Comparison of ENCODE assay signal across 15 cellular contexts in genomic region chr3:12420393-12420792, GRCh38.
DNase-seq lines count a peak whose midpoint lies in the region; ATAC-seq lines count a peak whose summit lies in the region.
"Had no signal": no experiment of that assay in that cellular context is flagged by ENCODE, and none has a peak within 500 bp of the region (broad histone marks: within the 10 kb centered on the region; RNA-seq: fewer than 3 reads in every experiment).

No MANE protein-coding gene starts in this region.

- peaks cover 10% of the 10 kb centered on the region for H3K4me1 Mint-ChIP-seq in stimulated activated naive CD8-positive, alpha-beta T cell treated with anti-CD3 and anti-CD28 coated beads, Interleukin-15, amount 100 ng/mL, for 72 hours
- peaks cover 29% of the 10 kb centered on the region for H3K4me1 Mint-ChIP-seq in activated T-cell treated with anti-CD3 and anti-CD28 coated beads, Interleukin-2, amount 50 U/mL, for 72 hours (ENCODE audit: low read depth)
- H3K4me1 Mint-ChIP-seq: CD8-positive, alpha-beta memory T cell; neural crest cell had no signal

- peak; percentile 56 for ATAC-seq in stimulated activated naive CD8-positive, alpha-beta T cell treated with anti-CD3 and anti-CD28 coated beads, Interleukin-15, Interleukin-2, amounts not matched to agents 100 U/mL and 50 U/mL, for 24 hours
- ATAC-seq in stimulated activated naive CD8-positive, alpha-beta T cell treated with anti-CD3 and anti-CD28 coated beads, Interleukin-15, amount 100 ng/mL, for 72 hours: no peak
- ATAC-seq in activated T-cell treated with anti-CD3 and anti-CD28 coated beads, Interleukin-2, amount 50 U/mL, for 72 hours (replicated peaks in 1 of 2): peak; percentile 27 to 33
- ATAC-seq: heart right ventricle had no signal

- no peaks in the 10 kb centered on the region for H3K36me3 Mint-ChIP-seq in activated T-cell treated with anti-CD3 and anti-CD28 coated beads, Interleukin-2, amount 50 U/mL, for 72 hours (ENCODE audit: insufficient read depth in 2 of 2)
- H3K36me3 Mint-ChIP-seq: CD8-positive, alpha-beta memory T cell had no signal

- H3K27ac Mint-ChIP-seq in stimulated activated naive CD8-positive, alpha-beta T cell treated with anti-CD3 and anti-CD28 coated beads, Interleukin-15, amount 100 ng/mL, for 72 hours: no peak overlapping the region
- H3K27ac Mint-ChIP-seq in activated T-cell treated with anti-CD3 and anti-CD28 coated beads, Interleukin-2, amount 50 U/mL, for 72 hours: no peak overlapping the region
- H3K27ac Mint-ChIP-seq: CD8-positive, alpha-beta memory T cell had no signal

- DNase-seq in stimulated activated naive CD8-positive, alpha-beta T cell treated with anti-CD3 and anti-CD28 coated beads, Interleukin-15, Interleukin-2, amounts not matched to agents 100 U/mL and 50 U/mL, for 24 hours: peak; percentile 32
- DNase-seq in stimulated activated naive CD8-positive, alpha-beta T cell treated with anti-CD3 and anti-CD28 coated beads, Interleukin-15, amount 100 ng/mL, for 72 hours: no peak
- DNase-seq in activated T-cell treated with anti-CD3 and anti-CD28 coated beads, Interleukin-2, amount 50 U/mL, for 72 hours: peak; percentile 9
- peak; percentile 31 to 47 for DNase-seq in stimulated activated CD4-positive, alpha-beta T cell treated with anti-CD3 and anti-CD28 coated beads, Interleukin-15, amount 100 ng/mL, for 48 hours (ENCODE audit: low read depth in 2 of 2)
- no peak for DNase-seq in AML-193 (lab: John Stamatoyannopoulos, UW)
- no peak for DNase-seq in globus pallidus (ENCODE audit: low spot score)
- DNase-seq in cerebellar cortex (ENCODE audit: low spot score): no peak
- DNase-seq: activated CD4-positive, alpha-beta T cell treated with anti-CD3 and anti-CD28 coated beads, Interleukin-2, amount 50 U/mL, for 1 hour; CD8-positive, alpha-beta memory T cell; DMS53; heart right ventricle; left ventricle myocardium inferior; NCI-H1105 treated with DMSO at 0.1 percent for 48 hours; stimulated activated naive CD4-positive, alpha-beta T cell treated with Interleukin-2 at 50 U/mL for 16 hours had no signal

- H3K27me3 Mint-ChIP-seq in stimulated activated naive CD8-positive, alpha-beta T cell treated with anti-CD3 and anti-CD28 coated beads, Interleukin-15, amount 100 ng/mL, for 72 hours: peaks cover 13% of the 10 kb centered on the region
- H3K27me3 Mint-ChIP-seq in activated T-cell treated with anti-CD3 and anti-CD28 coated beads, Interleukin-2, amount 50 U/mL, for 72 hours (ENCODE audit: low read depth): peaks cover 13% of the 10 kb centered on the region

- H3K4me3 Mint-ChIP-seq in stimulated activated naive CD8-positive, alpha-beta T cell treated with anti-CD3 and anti-CD28 coated beads, Interleukin-15, amount 100 ng/mL, for 72 hours: no peak overlapping the region
- H3K4me3 Mint-ChIP-seq in activated T-cell treated with anti-CD3 and anti-CD28 coated beads, Interleukin-2, amount 50 U/mL, for 72 hours: peak overlapping the region; percentile 5 to 6
- H3K4me3 Mint-ChIP-seq: CD8-positive, alpha-beta memory T cell; neural crest cell had no signal

- H3K9me3 Mint-ChIP-seq in stimulated activated naive CD8-positive, alpha-beta T cell treated with anti-CD3 and anti-CD28 coated beads, Interleukin-15, amount 100 ng/mL, for 72 hours: no peaks in the 10 kb centered on the region
- no peaks in the 10 kb centered on the region for H3K9me3 Mint-ChIP-seq in activated T-cell treated with anti-CD3 and anti-CD28 coated beads, Interleukin-2, amount 50 U/mL, for 72 hours
- H3K9me3 Mint-ChIP-seq: CD8-positive, alpha-beta memory T cell; neural crest cell had no signal

Comparison
In these comparisons a context has a peak if more than half of its experiments do, and no peak if none do; other contexts are left out.
1. DNase-seq: peak in stimulated activated naive CD8-positive, alpha-beta T cell treated with anti-CD3 and anti-CD28 coated beads, Interleukin-15, Interleukin-2, amounts not matched to agents 100 U/mL and 50 U/mL, for 24 hours (single experiment), activated T-cell treated with anti-CD3 and anti-CD28 coated beads, Interleukin-2, amount 50 U/mL, for 72 hours (2 of 2) and stimulated activated CD4-positive, alpha-beta T cell treated with anti-CD3 and anti-CD28 coated beads, Interleukin-15, amount 100 ng/mL, for 48 hours (2 of 2); none in stimulated activated naive CD8-positive, alpha-beta T cell treated with anti-CD3 and anti-CD28 coated beads, Interleukin-15, amount 100 ng/mL, for 72 hours (0 of 2), AML-193 (0 of 2), globus pallidus (single experiment) and cerebellar cortex (single experiment).
2. H3K4me3 Mint-ChIP-seq: peak in activated T-cell treated with anti-CD3 and anti-CD28 coated beads, Interleukin-2, amount 50 U/mL, for 72 hours (2 of 2); none in stimulated activated naive CD8-positive, alpha-beta T cell treated with anti-CD3 and anti-CD28 coated beads, Interleukin-15, amount 100 ng/mL, for 72 hours (0 of 2).